ENCODE assay signal across 8 cellular contexts in genomic region chr12:6943719-6944380, GRCh38. TPM values are rescaled to one million over a fixed set of nuclear protein-coding genes. Genes with fewer than 3 reads are reported as not detected.
DNase-seq lines count a peak whose midpoint lies in the region; ATAC-seq and TF ChIP-seq lines count a peak whose summit lies in the region.

Gene C12orf57 (plus strand): TSS chr12:6944022. CDS start chr12:6944122, 100 bp downstream.
Gene RNU7-1 (plus strand): TSS chr12:6943816.

- H3K4me3 ChIP-seq in liver (ENCODE audit: low read depth in 1 of 3, low read length in 3 of 3) = peak within 1 kb of the TSS; percentile 56 to 66 (median 58)

- H3K9ac ChIP-seq in liver (ENCODE audit: low read depth in 1 of 2, low read length in 2 of 2) = peak within 1 kb of the TSS; percentile 34 to 82

- DNase-seq in CD14-positive monocyte (ENCODE audit: low spot score) (peak; percentile 79), NCI-H524 (lab: John Stamatoyannopoulos, UW) (peak; percentile 83 to 91), dermis microvascular lymphatic vessel endothelial cell (ENCODE audit: low read depth in 2 of 2) (peak; percentile 87)
- DNase-seq in activated CD4-positive, alpha-beta T cell treated with anti-CD3 and anti-CD28 coated beads, Interleukin-2, amount 10 ng/mL, durations not matched to agents 24 days and 14 days = peak; percentile 93
- peak; percentile 67 to 70 for DNase-seq in stimulated activated CD4-positive, alpha-beta T cell treated with anti-CD3 and anti-CD28 coated beads, Interleukin-4, amount 100 ng/mL, for 48 hours (ENCODE audit: low read depth in 2 of 2)

- under 1% methylated on average over 31 of the region's 31 CpGs for WGBS in liver

- no peaks in the 10 kb centered on the region for H3K27me3 ChIP-seq in liver (ENCODE audit: control insufficient read depth in 4 of 4, insufficient read depth in 4 of 4, low read length in 3 of 4)

- H3K27ac ChIP-seq in liver (ENCODE audit: low read depth in 1 of 2, low read length in 2 of 2) = peak within 1 kb of the TSS; percentile 86 to 96

- H3K4me1 Mint-ChIP-seq in CD14-positive monocyte = peaks cover 61% of the 10 kb centered on the region
- peaks cover 58% of the 10 kb centered on the region for H3K4me1 Mint-ChIP-seq in activated CD4-positive, alpha-beta T cell treated with anti-CD3 and anti-CD28 coated beads, Interleukin-2, amount 10 ng/mL, durations not matched to agents 24 days and 14 days

- ATAC-seq in GM19372 (IDR thresholded peaks at IDR 0.05; ENCODE audit: low read depth, unreplicated experiment) (peak; percentile 48), HG03469 (IDR thresholded peaks at IDR 0.05; ENCODE audit: unreplicated experiment) (peak; percentile 28)

- peaks cover 0 to 2% (median 0%) of the 10 kb centered on the region in 3 donors for H3K27me3 Mint-ChIP-seq in CD14-positive monocyte (ENCODE audit: low read depth in 3 of 3)
- no peaks in the 10 kb centered on the region for H3K27me3 Mint-ChIP-seq in activated CD4-positive, alpha-beta T cell treated with anti-CD3 and anti-CD28 coated beads, Interleukin-2, amount 10 ng/mL, durations not matched to agents 24 days and 14 days

- peak within 1 kb of the TSS; percentile 94 to 99 (median 98) for H3K27ac Mint-ChIP-seq in CD14-positive monocyte
- H3K27ac Mint-ChIP-seq in activated CD4-positive, alpha-beta T cell treated with anti-CD3 and anti-CD28 coated beads, Interleukin-2, amount 10 ng/mL, durations not matched to agents 24 days and 14 days = peak within 1 kb of the TSS; percentile 98

- peak within 1 kb of the TSS; percentile 82 to 91 for H3K4me3 Mint-ChIP-seq in CD14-positive monocyte
- peak within 1 kb of the TSS; percentile 93 for H3K4me3 Mint-ChIP-seq in activated CD4-positive, alpha-beta T cell treated with anti-CD3 and anti-CD28 coated beads, Interleukin-2, amount 10 ng/mL, durations not matched to agents 24 days and 14 days

- no peaks in the 10 kb centered on the region for H3K9me3 ChIP-seq in liver (ENCODE audit: control insufficient read depth in 4 of 4, low read length in 3 of 4)

- no peak for TF ChIP-seq CTCF in CD14-positive monocyte (IDR thresholded peaks at IDR 0.05)
- TF ChIP-seq CTCF in liver (IDR thresholded peaks at IDR 0.05; ENCODE audit: low read depth, low read length, missing input control) = no peak

- no peak for TF ChIP-seq RAD21 in liver (IDR thresholded peaks at IDR 0.05)

- intact Hi-C loops in CD14-positive monocyte (cut with micrococcal nuclease) = loop anchor here (2.0 to 5.0 kb wide), 3 partner anchors 15 to 72 kb away; partner anchors contain the start of gene SPSB2 (in 1 of the 2)
- intact Hi-C loops in activated CD4-positive, alpha-beta T cell treated with anti-CD3 and anti-CD28 coated beads, Interleukin-2, amount 10 ng/mL, durations not matched to agents 24 days and 14 days (cut with micrococcal nuclease) = loop anchor here (1.0 to 2.0 kb wide), 9 partner anchors 9 to 165 kb away; partner anchors contain the start of genes C1R, C1RL, EMG1 and ENO2

- no peaks in the 10 kb centered on the region for H3K36me3 ChIP-seq in liver (ENCODE audit: control insufficient read depth in 4 of 4, insufficient read depth in 3 of 4, low read depth in 1 of 4, low read length in 3 of 4)

- peaks cover 0 to 2% (median 0%) of the 10 kb centered on the region in 7 donors for H3K9me3 Mint-ChIP-seq in CD14-positive monocyte
- no peaks in the 10 kb centered on the region for H3K9me3 Mint-ChIP-seq in activated CD4-positive, alpha-beta T cell treated with anti-CD3 and anti-CD28 coated beads, Interleukin-2, amount 10 ng/mL, durations not matched to agents 24 days and 14 days

- peaks cover 1 to 3% of the 10 kb centered on the region in 2 donors for H3K36me3 Mint-ChIP-seq in CD14-positive monocyte
- H3K36me3 Mint-ChIP-seq in activated CD4-positive, alpha-beta T cell treated with anti-CD3 and anti-CD28 coated beads, Interleukin-2, amount 10 ng/mL, durations not matched to agents 24 days and 14 days (ENCODE audit: low read depth) = peaks cover 44% of the 10 kb centered on the region

- H3K4me1 ChIP-seq in liver (ENCODE audit: control insufficient read depth in 4 of 4, insufficient read depth in 4 of 4, low read length in 3 of 4) = peaks cover 10 to 53% (median 37%) of the 10 kb centered on the region in 4 donors

TF ChIP-seq in liver, 16 proteins besides CTCF, POLR2A, EP300 and RAD21:
- TF ChIP-seq MAX (IDR thresholded peaks at IDR 0.05) = no peak
- peak in 1 of 2 donors; percentile 19 for TF ChIP-seq EGR1 (IDR thresholded peaks at IDR 0.05; ENCODE audit: low read depth in 2 of 2)
- peak; percentile 77 for TF ChIP-seq SP1 (IDR thresholded peaks at IDR 0.05)
- peak in 1 of 2 donors; percentile 32 for TF ChIP-seq HNF4A (conservative IDR thresholded peaks at IDR 0.05)
- TF ChIP-seq ZBTB33 (IDR thresholded peaks at IDR 0.05) = peak; percentile 59
- TF ChIP-seq RXRA (IDR thresholded peaks at IDR 0.05) = peak; percentile 26 to 57
- TF ChIP-seq YY1 (IDR thresholded peaks at IDR 0.05) = no peak
- TF ChIP-seq TAF1 (conservative IDR thresholded peaks at IDR 0.05) = no peak
- TF ChIP-seq HNF4G (IDR thresholded peaks at IDR 0.05) = no peak
- peak; percentile 81 to 87 for TF ChIP-seq GABPA (IDR thresholded peaks at IDR 0.05 in 1 of 2, conservative IDR thresholded peaks at IDR 0.05 in 1 of 2)
- TF ChIP-seq JUND (IDR thresholded peaks at IDR 0.05) = peak; percentile 16 to 20
- TF ChIP-seq ATF3 (IDR thresholded peaks at IDR 0.05) = peak; percentile 54
- TF ChIP-seq NR2F2 (IDR thresholded peaks at IDR 0.05) = peak; percentile 36
- peak; percentile 70 for TF ChIP-seq FOXA1 (IDR thresholded peaks at IDR 0.05)
- peak; percentile 75 for TF ChIP-seq REST (IDR thresholded peaks at IDR 0.05)

RNA-seq across cellular contexts. Expression of gene C12orf57, which starts in this region (rescaled TPM):
- polyA plus RNA-seq in CD14-positive monocyte (10 to 100 TPM; 19.1 to 24.2 TPM), liver (100 to 1,000 TPM in 1 of 2 donors, 10 to 100 TPM in 1; 77.7 to 193 TPM)
- 168 and 174 TPM in 2 replicates for total RNA-seq in activated CD4-positive, alpha-beta T cell treated with anti-CD3 and anti-CD28 coated beads, Interleukin-2, amount 10 ng/mL, durations not matched to agents 24 days and 14 days
- total RNA-seq in dermis microvascular lymphatic vessel endothelial cell (88.7 and 206 TPM in 2 replicates), liver (10 to 100 TPM; 49.2 to 53.8 TPM)

RNA-seq across cellular contexts. Expression of gene RNU7-1, which starts in this region (rescaled TPM):
- polyA plus RNA-seq in CD14-positive monocyte = not detected
- total RNA-seq in activated CD4-positive, alpha-beta T cell treated with anti-CD3 and anti-CD28 coated beads, Interleukin-2, amount 10 ng/mL, durations not matched to agents 24 days and 14 days = not detected in 2 replicates
- not detected in 2 replicates for total RNA-seq in dermis microvascular lymphatic vessel endothelial cell
- total RNA-seq in liver = not detected
- polyA plus RNA-seq in liver = not detected

Comparison
In these comparisons a context has a peak if more than half of its experiments do, and no peak if none do; other contexts are left out.
1. Peak in every context shown above with its lines: DNase-seq, ATAC-seq, H3K4me3 ChIP-seq and H3K27ac ChIP-seq.